ENCODE assay signal across 2 cellular contexts in the genomic region with DNA sequence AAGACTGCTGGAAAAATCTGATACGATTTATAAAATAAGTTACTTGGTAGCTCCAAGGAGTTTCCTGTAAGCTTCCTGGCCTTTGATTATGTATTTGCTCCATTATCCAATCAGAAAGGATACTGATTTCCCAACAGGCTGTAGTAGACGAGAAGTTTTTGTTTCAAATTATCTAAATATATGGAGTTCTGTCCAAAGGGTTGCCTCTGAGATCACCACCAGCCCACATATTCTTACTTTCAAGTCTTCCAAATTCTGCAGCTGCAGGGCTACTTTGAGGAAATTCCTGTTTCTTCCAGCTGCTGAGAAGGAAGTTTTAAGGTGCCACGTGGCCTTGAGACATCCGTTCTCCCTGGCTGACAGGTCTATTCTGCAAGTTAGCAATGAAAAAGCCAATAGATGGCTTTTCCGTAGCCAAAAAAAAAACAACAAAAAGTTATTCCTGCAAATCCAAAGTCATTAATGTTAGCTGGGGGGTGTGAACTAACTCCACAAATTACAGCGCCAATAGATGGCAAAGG.
TF ChIP-seq lines count a peak whose summit lies in the region.

No MANE protein-coding gene starts in this region.

TF ChIP-seq in GM23338, 12 proteins besides CTCF, POLR2A, EP300 and RAD21 (continued from another document):
- no peak for TF ChIP-seq POLR2AphosphoS5 (IDR thresholded peaks at IDR 0.05; ENCODE audit: low read depth)
- no peak for TF ChIP-seq REST (IDR thresholded peaks at IDR 0.05; ENCODE audit: unreplicated experiment)
- no peak for TF ChIP-seq CREB1 (CRISPR knock-in tag; IDR thresholded peaks at IDR 0.05; ENCODE audit: low read depth)
- TF ChIP-seq ZNF462 (CRISPR knock-in tag; IDR thresholded peaks at IDR 0.05) = no peak
- no peak for TF ChIP-seq EZH2phosphoT487 (IDR thresholded peaks at IDR 0.05; ENCODE audit: unreplicated experiment)
- TF ChIP-seq ZNF331 (CRISPR knock-in tag; IDR thresholded peaks at IDR 0.05; ENCODE audit: low read depth) = no peak
- TF ChIP-seq NANOG (IDR thresholded peaks at IDR 0.05; ENCODE audit: borderline replicate concordance) = no peak

TF ChIP-seq in endothelial cell of umbilical vein, 7 proteins besides CTCF, POLR2A, EP300 and RAD21 (continued from another document):
- TF ChIP-seq GATA2 (IDR thresholded peaks at IDR 0.05; ENCODE audit: insufficient read depth, insufficient read length, low read depth, low read length) (no peak), FOS (IDR thresholded peaks at IDR 0.05; ENCODE audit: borderline replicate concordance, insufficient read depth, low read length) (no peak), POLR2AphosphoS5 (IDR thresholded peaks at IDR 0.05; ENCODE audit: insufficient read depth, low read depth, low read length) (no peak)
